ENCODE assay signal across 33 cellular contexts in the genomic region with DNA sequence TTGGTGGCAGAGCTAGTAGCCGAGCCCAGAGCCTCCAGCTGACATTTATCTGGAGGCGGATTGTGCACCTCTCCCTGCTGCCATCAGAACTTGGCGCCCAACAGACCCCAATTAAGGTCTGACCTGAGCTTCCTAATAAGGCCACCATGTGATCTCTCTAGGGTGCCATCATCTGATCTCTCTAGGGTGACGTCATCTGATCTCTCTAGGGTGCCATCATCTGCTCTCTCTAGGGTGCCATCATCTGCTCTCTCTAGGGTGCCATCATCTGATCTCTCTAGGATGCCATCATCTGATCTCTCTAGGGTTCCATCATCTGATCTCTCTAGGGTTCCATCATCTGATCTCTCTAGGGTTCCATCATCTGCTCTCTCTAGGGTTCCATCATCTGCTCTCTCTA. TPM values are rescaled to one million over a fixed set of nuclear protein-coding genes. Genes with fewer than 3 reads are reported as not detected.
"Had no signal": no experiment of that assay in that cellular context is flagged by ENCODE, and none has a peak within 500 bp of the region (broad histone marks: within the 10 kb centered on the region; RNA-seq: fewer than 3 reads in every experiment).

No MANE protein-coding gene starts in this region.

- H3K4me2 ChIP-seq: hepatocyte had no signal

- H2AFZ ChIP-seq: hepatocyte had no signal

- H3K9me3 ChIP-seq: adrenal gland, ascending aorta, breast epithelium, esophagus muscularis mucosa, gastrocnemius medialis, heart right ventricle had no signal

- H3K79me2 ChIP-seq: hepatocyte had no signal

- H3K4me3 ChIP-seq: adrenal gland, ascending aorta, breast epithelium, cardiac muscle cell, coronary artery, esophagus muscularis mucosa, gastrocnemius medialis, heart right ventricle, hepatocyte had no signal

- H3K4me1 ChIP-seq: adrenal gland, ascending aorta, breast epithelium, foreskin keratinocyte, gastrocnemius medialis had no signal

- H3K27me3 ChIP-seq: ascending aorta had no signal

- DNase-seq: activated B cell treated with CpG ODN at 0.5 μM for 24 hours; activated CD4-positive, alpha-beta memory T cell treated with anti-CD3 and anti-CD28 coated beads for 36 hours; activated CD4-positive, alpha-beta T cell treated with anti-CD3 and anti-CD28 coated beads for 48 hours; activated CD8-positive, alpha-beta memory T cell treated with anti-CD3 and anti-CD28 coated beads, Interleukin-2, amount 10 ng/mL, durations not matched to agents 7 days and 5 days; activated CD8-positive, alpha-beta memory T cell treated with anti-CD3 and anti-CD28 coated beads, Interleukin-2, amount 50 U/mL, for 4 hours; activated CD8-positive, alpha-beta T cell treated with anti-CD3 and anti-CD28 coated beads, Interleukin-2, amount 10 ng/mL, durations not matched to agents 7 days and 5 days; activated naive CD4-positive, alpha-beta T cell treated with anti-CD3 and anti-CD28 coated beads for 36 hours; activated naive CD8-positive, alpha-beta T cell treated with anti-CD3 and anti-CD28 coated beads for 36 hours; activated naive CD8-positive, alpha-beta T cell treated with anti-CD3 and anti-CD28 coated beads, Interleukin-2, amount 50 U/mL, for 24 hours; activated T-cell treated with anti-CD3 and anti-CD28 coated beads, Interleukin-2, amount 50 U/mL, for 1 hour; activated T-cell treated with anti-CD3 and anti-CD28 coated beads, Interleukin-2, amount 50 U/mL, for 48 hours; adrenal gland; amygdala; dorsolateral prefrontal cortex; effector memory CD8-positive, alpha-beta T cell; erythroblast; foreskin keratinocyte; gastrocnemius medialis; glutamatergic neuron; heart right ventricle; T-helper 17 cell; T1000; WERI-Rb-1 had no signal

- ATAC-seq: activated CD4-positive, CD25-positive, alpha-beta regulatory T cell treated with anti-CD3 and anti-CD28 coated beads, Interleukin-2, amount 50 U/mL, for 24 hours; activated CD8-positive, alpha-beta memory T cell treated with anti-CD3 and anti-CD28 coated beads, Interleukin-2, amount 10 ng/mL, durations not matched to agents 7 days and 5 days; activated CD8-positive, alpha-beta T cell treated with anti-CD3 and anti-CD28 coated beads, Interleukin-2, amount 10 ng/mL, durations not matched to agents 7 days and 5 days; activated naive CD8-positive, alpha-beta T cell treated with anti-CD3 and anti-CD28 coated beads, Interleukin-2, amount 50 U/mL, for 24 hours; effector memory CD8-positive, alpha-beta T cell; foreskin keratinocyte; gastrocnemius medialis; heart right ventricle; T-helper 17 cell had no signal

- H3K36me3 ChIP-seq: adrenal gland, ascending aorta, breast epithelium, cardiac muscle cell, gastrocnemius medialis, heart right ventricle, WERI-Rb-1 had no signal

- H3K27ac ChIP-seq: adrenal gland, ascending aorta, breast epithelium, cardiac muscle cell, coronary artery, esophagus muscularis mucosa, foreskin keratinocyte, gastrocnemius medialis, heart right ventricle, hepatocyte, WERI-Rb-1 had no signal

RNA-seq across cellular contexts. Expression of gene KCNF1, which starts 6.2 kb away (rescaled TPM):
- total RNA-seq: activated B cell treated with CpG ODN at 0.5 μM for 24 hours; activated CD4-positive, alpha-beta memory T cell treated with anti-CD3 and anti-CD28 coated beads for 36 hours; activated CD8-positive, alpha-beta memory T cell treated with anti-CD3 and anti-CD28 coated beads for 36 hours; activated CD8-positive, alpha-beta memory T cell treated with anti-CD3 and anti-CD28 coated beads, Interleukin-2, amount 10 ng/mL, durations not matched to agents 7 days and 5 days; activated CD8-positive, alpha-beta T cell treated with anti-CD3 and anti-CD28 coated beads, Interleukin-2, amount 10 ng/mL, durations not matched to agents 7 days and 5 days; activated naive CD4-positive, alpha-beta T cell treated with anti-CD3 and anti-CD28 coated beads for 36 hours; activated naive CD8-positive, alpha-beta T cell treated with anti-CD3 and anti-CD28 coated beads for 36 hours; activated T-helper 1 cell treated with anti-CD3 and anti-CD28 coated beads, Interleukin-12 subunit alpha, Interleukin-12 subunit beta, Interleukin-2, Interleukin-4 antibody, amounts not matched to agents 30 ng/mL and 10 ng/mL and 1 ng/mL, durations not matched to agents 14 hours and 24 hours and 36 hours; activated T-helper 2 cell treated with anti-CD3 and anti-CD28 coated beads, Interferon-gamma antibody, Interleukin-2, Interleukin-4, amounts not matched to agents 10 μg/mL and 5 μg/mL and 100 μg/mL, durations not matched to agents 14 hours and 24 hours and 36 hours; ascending aorta; gastrocnemius medialis; T-helper 17 cell had no signal
